Comparison of ENCODE assay signal across 1 cellular context in the genomic region with DNA sequence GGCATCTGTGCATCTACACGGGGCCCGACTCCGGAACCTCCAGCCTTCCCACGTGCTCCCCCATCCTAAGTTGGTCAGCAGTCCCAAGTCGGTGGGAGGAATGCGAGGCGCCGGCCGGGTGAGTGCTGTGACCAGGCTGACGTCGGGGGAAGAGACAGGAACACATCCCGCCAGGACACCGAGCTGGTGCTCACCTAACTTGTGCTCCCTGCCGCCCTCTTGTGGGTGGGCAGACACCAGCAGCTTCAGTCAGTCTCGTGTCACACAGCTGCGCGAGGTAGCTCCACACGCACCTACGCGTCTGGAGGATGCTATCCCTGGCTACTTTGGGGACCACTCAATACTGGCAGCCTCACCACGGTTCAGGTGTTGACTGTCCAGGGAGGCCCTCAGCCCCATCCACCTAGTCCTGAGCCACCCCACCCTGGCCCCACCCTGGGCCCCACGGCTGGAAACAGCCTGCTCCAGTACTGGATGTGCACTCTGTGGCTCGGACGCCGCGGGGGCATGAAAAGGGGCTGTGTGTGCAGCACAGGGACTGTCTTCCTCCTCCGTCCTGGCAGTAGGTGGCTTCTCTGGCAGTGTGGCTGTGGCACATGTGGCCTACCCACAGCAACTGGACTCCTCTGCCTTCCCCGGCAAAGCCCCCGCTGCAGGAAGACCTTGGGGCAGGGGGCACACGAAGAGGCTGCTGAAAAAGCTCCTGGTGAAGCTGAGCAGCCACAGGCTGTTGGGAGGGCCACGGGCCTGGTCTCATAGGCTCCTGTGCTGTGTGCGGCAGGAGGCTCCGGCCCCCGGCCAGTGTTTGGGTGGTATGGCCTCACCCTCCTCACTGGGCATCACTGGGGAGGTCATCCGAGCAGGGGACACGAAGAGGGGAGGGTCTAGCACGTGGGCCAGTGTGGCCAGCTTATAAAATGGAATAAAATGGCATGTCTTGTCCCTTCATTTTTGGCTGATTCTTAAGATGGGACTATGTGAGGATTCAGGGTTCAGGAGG.
TF ChIP-seq lines count a peak whose summit lies in the region.

No MANE protein-coding gene starts in this region.

TF ChIP-seq in GM23338, 12 proteins besides CTCF, POLR2A, EP300 and RAD21 (continued from another document):
- TF ChIP-seq ETS1 (IDR thresholded peaks at IDR 0.05) (no peak), POLR2AphosphoS5 (IDR thresholded peaks at IDR 0.05; ENCODE audit: low read depth) (peak; percentile 28; the same call in 1 of the 2 replicates), REST (IDR thresholded peaks at IDR 0.05; ENCODE audit: unreplicated experiment) (no peak), ZNF331 (CRISPR knock-in tag; IDR thresholded peaks at IDR 0.05; ENCODE audit: low read depth) (no peak), NANOG (IDR thresholded peaks at IDR 0.05; ENCODE audit: borderline replicate concordance) (no peak), EZH2phosphoT487 (IDR thresholded peaks at IDR 0.05; ENCODE audit: unreplicated experiment) (no peak), JUNB (IDR thresholded peaks at IDR 0.05; ENCODE audit: unreplicated experiment) (no peak)
- TF ChIP-seq, protein P1, sequence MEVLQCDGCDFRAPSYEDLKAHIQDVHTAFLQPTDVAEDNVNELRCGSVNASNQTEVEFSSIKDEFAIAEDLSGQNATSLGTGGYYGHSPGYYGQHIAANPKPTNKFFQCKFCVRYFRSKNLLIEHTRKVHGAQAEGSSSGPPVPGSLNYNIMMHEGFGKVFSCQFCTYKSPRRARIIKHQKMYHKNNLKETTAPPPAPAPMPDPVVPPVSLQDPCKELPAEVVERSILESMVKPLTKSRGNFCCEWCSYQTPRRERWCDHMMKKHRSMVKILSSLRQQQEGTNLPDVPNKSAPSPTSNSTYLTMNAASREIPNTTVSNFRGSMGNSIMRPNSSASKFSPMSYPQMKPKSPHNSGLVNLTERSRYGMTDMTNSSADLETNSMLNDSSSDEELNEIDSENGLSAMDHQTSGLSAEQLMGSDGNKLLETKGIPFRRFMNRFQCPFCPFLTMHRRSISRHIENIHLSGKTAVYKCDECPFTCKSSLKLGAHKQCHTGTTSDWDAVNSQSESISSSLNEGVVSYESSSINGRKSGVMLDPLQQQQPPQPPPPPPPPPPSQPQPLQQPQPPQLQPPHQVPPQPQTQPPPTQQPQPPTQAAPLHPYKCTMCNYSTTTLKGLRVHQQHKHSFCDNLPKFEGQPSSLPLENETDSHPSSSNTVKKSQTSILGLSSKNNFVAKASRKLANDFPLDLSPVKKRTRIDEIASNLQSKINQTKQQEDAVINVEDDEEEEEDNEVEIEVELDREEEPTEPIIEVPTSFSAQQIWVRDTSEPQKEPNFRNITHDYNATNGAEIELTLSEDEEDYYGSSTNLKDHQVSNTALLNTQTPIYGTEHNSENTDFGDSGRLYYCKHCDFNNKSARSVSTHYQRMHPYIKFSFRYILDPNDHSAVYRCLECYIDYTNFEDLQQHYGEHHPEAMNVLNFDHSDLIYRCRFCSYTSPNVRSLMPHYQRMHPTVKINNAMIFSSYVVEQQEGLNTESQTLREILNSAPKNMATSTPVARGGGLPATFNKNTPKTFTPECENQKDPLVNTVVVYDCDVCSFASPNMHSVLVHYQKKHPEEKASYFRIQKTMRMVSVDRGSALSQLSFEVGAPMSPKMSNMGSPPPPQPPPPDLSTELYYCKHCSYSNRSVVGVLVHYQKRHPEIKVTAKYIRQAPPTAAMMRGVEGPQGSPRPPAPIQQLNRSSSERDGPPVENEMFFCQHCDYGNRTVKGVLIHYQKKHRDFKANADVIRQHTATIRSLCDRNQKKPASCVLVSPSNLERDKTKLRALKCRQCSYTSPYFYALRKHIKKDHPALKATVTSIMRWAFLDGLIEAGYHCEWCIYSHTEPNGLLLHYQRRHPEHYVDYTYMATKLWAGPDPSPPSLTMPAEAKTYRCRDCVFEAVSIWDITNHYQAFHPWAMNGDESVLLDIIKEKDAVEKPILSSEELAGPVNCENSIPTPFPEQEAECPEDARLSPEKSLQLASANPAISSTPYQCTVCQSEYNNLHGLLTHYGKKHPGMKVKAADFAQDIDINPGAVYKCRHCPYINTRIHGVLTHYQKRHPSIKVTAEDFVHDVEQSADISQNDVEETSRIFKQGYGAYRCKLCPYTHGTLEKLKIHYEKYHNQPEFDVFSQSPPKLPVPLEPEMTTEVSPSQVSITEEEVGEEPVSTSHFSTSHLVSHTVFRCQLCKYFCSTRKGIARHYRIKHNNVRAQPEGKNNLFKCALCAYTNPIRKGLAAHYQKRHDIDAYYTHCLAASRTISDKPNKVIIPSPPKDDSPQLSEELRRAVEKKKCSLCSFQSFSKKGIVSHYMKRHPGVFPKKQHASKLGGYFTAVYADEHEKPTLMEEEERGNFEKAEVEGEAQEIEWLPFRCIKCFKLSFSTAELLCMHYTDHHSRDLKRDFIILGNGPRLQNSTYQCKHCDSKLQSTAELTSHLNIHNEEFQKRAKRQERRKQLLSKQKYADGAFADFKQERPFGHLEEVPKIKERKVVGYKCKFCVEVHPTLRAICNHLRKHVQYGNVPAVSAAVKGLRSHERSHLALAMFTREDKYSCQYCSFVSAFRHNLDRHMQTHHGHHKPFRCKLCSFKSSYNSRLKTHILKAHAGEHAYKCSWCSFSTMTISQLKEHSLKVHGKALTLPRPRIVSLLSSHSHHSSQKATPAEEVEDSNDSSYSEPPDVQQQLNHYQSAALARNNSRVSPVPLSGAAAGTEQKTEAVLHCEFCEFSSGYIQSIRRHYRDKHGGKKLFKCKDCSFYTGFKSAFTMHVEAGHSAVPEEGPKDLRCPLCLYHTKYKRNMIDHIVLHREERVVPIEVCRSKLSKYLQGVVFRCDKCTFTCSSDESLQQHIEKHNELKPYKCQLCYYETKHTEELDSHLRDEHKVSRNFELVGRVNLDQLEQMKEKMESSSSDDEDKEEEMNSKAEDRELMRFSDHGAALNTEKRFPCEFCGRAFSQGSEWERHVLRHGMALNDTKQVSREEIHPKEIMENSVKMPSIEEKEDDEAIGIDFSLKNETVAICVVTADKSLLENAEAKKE (CRISPR knock-in tag; IDR thresholded peaks at IDR 0.05), result no peak
